In genomic region chr1:236930503-236930902, GRCh38 we compare ENCODE assay signal across 29 cellular contexts.
"Had no signal": no experiment of that assay in that cellular context is flagged by ENCODE, and none has a peak within 500 bp of the region (broad histone marks: within the 10 kb centered on the region; RNA-seq: fewer than 3 reads in every experiment).

No MANE protein-coding gene starts in this region.

- H3K36me3 Mint-ChIP-seq: stimulated activated effector memory CD8-positive, alpha-beta T cell treated with anti-CD3 and anti-CD28 coated beads, Interleukin-12 subunit alpha, Interleukin-12 subunit beta, amount 100 ng/mL, for 72 hours; stimulated activated memory B cell treated with anti-CD40 and anti-IgM and Interleukin-4, amounts not matched to agents 10 μg/mL and 1 μg/mL and 100 μg/mL, for 72 hours; stimulated activated naive B cell treated with anti-CD40 and anti-IgM and Interleukin-4, amounts not matched to agents 10 μg/mL and 1 μg/mL and 100 μg/mL, for 72 hours; type B pancreatic cell had no signal

- H3K27me3 ChIP-seq: stomach, suprapubic skin, testis, thyroid gland, tibial artery, tibial nerve, transverse colon, upper lobe of left lung, uterus, vagina had no signal

- FAIRE-seq: urothelium cell line had no signal

- H3K9me3 Mint-ChIP-seq: stimulated activated effector memory CD8-positive, alpha-beta T cell treated with anti-CD3 and anti-CD28 coated beads, Interleukin-12 subunit alpha, Interleukin-12 subunit beta, amount 100 ng/mL, for 72 hours; type B pancreatic cell had no signal

- ATAC-seq: stimulated activated effector memory CD8-positive, alpha-beta T cell treated with anti-CD3 and anti-CD28 coated beads, Interleukin-12 subunit alpha, Interleukin-12 subunit beta, amount 100 ng/mL, for 72 hours; stimulated activated memory B cell treated with anti-CD40 and anti-IgM and Interleukin-4, amounts not matched to agents 10 μg/mL and 1 μg/mL and 100 μg/mL, for 72 hours; stimulated activated naive B cell treated with anti-CD40 and anti-IgM and Interleukin-4, amounts not matched to agents 10 μg/mL and 1 μg/mL and 100 μg/mL, for 72 hours; stimulated activated naive CD8-positive, alpha-beta T cell treated with anti-CD3 and anti-CD28 coated beads, Interleukin-15, amount 100 ng/mL, for 72 hours; stimulated activated naive CD8-positive, alpha-beta T cell treated with anti-CD3 and anti-CD28 coated beads, Interleukin-15, Interleukin-2, amounts not matched to agents 100 U/mL and 50 U/mL, for 24 hours; upper lobe of right lung had no signal

- H3K27ac ChIP-seq: stomach, suprapubic skin, testis, thoracic aorta, thyroid gland, tibial artery, tibial nerve, transverse colon, upper lobe of left lung, upper lobe of right lung, uterus, vagina had no signal

- H3K9me3 ChIP-seq: testis, thoracic aorta, thyroid gland, tibial artery, tibial nerve, transverse colon, upper lobe of left lung, upper lobe of right lung, uterus, vagina had no signal

- DNase-seq: stimulated activated CD4-positive, alpha-beta T cell treated with anti-CD3 and anti-CD28 coated beads, Interleukin-2, amount 100 ng/mL, for 48 hours; stimulated activated CD4-positive, alpha-beta T cell treated with anti-CD3 and anti-CD28 coated beads, Interleukin-4, amount 100 ng/mL, for 1 hour; stimulated activated CD4-positive, alpha-beta T cell treated with anti-CD3 and anti-CD28 coated beads, Interleukin-4, amount 100 ng/mL, for 24 hours; stimulated activated CD4-positive, alpha-beta T cell treated with anti-CD3 and anti-CD28 coated beads, Interleukin-4, amount 100 ng/mL, for 4 hours; stimulated activated CD8-positive, alpha-beta memory T cell treated with anti-CD3 and anti-CD28 coated beads, Interleukin-4, amount 100 ng/mL, for 48 hours; stimulated activated naive B cell treated with anti-CD40 and anti-IgM and Interleukin-4, amounts not matched to agents 10 μg/mL and 1 μg/mL and 100 μg/mL, for 72 hours; stimulated activated naive CD4-positive, alpha-beta T cell; stimulated activated naive CD4-positive, alpha-beta T cell treated with Interleukin-2 at 50 U/mL for 16 hours; stimulated activated naive CD8-positive, alpha-beta T cell treated with anti-CD3 and anti-CD28 coated beads, Interleukin-15, amount 100 ng/mL, for 72 hours; stimulated activated naive CD8-positive, alpha-beta T cell treated with anti-CD3 and anti-CD28 coated beads, Interleukin-15, Interleukin-2, amounts not matched to agents 100 U/mL and 50 U/mL, for 24 hours; stomach; substantia nigra; testis; thyroid gland; tibial artery; transverse colon; trophoblast cell; upper lobe of left lung; upper lobe of right lung; uterus had no signal

- H3K4me1 Mint-ChIP-seq: stimulated activated effector memory CD8-positive, alpha-beta T cell treated with anti-CD3 and anti-CD28 coated beads, Interleukin-12 subunit alpha, Interleukin-12 subunit beta, amount 100 ng/mL, for 72 hours; stimulated activated memory B cell treated with anti-CD40 and anti-IgM and Interleukin-4, amounts not matched to agents 10 μg/mL and 1 μg/mL and 100 μg/mL, for 72 hours; stimulated activated naive B cell treated with anti-CD40 and anti-IgM and Interleukin-4, amounts not matched to agents 10 μg/mL and 1 μg/mL and 100 μg/mL, for 72 hours; stimulated activated naive CD8-positive, alpha-beta T cell treated with anti-CD3 and anti-CD28 coated beads, Interleukin-15, amount 100 ng/mL, for 72 hours had no signal

- H3K4me3 ChIP-seq: stomach, suprapubic skin, testis, thoracic aorta, thyroid gland, tibial artery, tibial nerve, transverse colon, upper lobe of left lung, upper lobe of right lung, uterus, vagina had no signal

- H3K4me1 ChIP-seq: stomach, suprapubic skin, testis, thyroid gland, tibial artery, tibial nerve, transverse colon, upper lobe of left lung, upper lobe of right lung, uterus, vagina had no signal

- H3K27ac Mint-ChIP-seq: stimulated activated effector memory CD8-positive, alpha-beta T cell treated with anti-CD3 and anti-CD28 coated beads, Interleukin-12 subunit alpha, Interleukin-12 subunit beta, amount 100 ng/mL, for 72 hours; stimulated activated memory B cell treated with anti-CD40 and anti-IgM and Interleukin-4, amounts not matched to agents 10 μg/mL and 1 μg/mL and 100 μg/mL, for 72 hours; stimulated activated naive B cell treated with anti-CD40 and anti-IgM and Interleukin-4, amounts not matched to agents 10 μg/mL and 1 μg/mL and 100 μg/mL, for 72 hours; stimulated activated naive CD8-positive, alpha-beta T cell treated with anti-CD3 and anti-CD28 coated beads, Interleukin-15, amount 100 ng/mL, for 72 hours; stimulated activated naive CD8-positive, alpha-beta T cell treated with anti-CD3 and anti-CD28 coated beads, Interleukin-15, Interleukin-2, amounts not matched to agents 100 ng/mL and 50 ng/mL, for 24 hours; type B pancreatic cell had no signal

- H3K27me3 Mint-ChIP-seq: stimulated activated memory B cell treated with anti-CD40 and anti-IgM and Interleukin-4, amounts not matched to agents 10 μg/mL and 1 μg/mL and 100 μg/mL, for 72 hours had no signal

- H3K36me3 ChIP-seq: stomach, suprapubic skin, thoracic aorta, thyroid gland, tibial artery, tibial nerve, transverse colon, upper lobe of left lung, upper lobe of right lung, uterus, vagina had no signal

- H3K4me3 Mint-ChIP-seq: stimulated activated effector memory CD8-positive, alpha-beta T cell treated with anti-CD3 and anti-CD28 coated beads, Interleukin-12 subunit alpha, Interleukin-12 subunit beta, amount 100 ng/mL, for 72 hours; stimulated activated memory B cell treated with anti-CD40 and anti-IgM and Interleukin-4, amounts not matched to agents 10 μg/mL and 1 μg/mL and 100 μg/mL, for 72 hours; stimulated activated naive B cell treated with anti-CD40 and anti-IgM and Interleukin-4, amounts not matched to agents 10 μg/mL and 1 μg/mL and 100 μg/mL, for 72 hours; stimulated activated naive CD8-positive, alpha-beta T cell treated with anti-CD3 and anti-CD28 coated beads, Interleukin-15, amount 100 ng/mL, for 72 hours; stimulated activated naive CD8-positive, alpha-beta T cell treated with anti-CD3 and anti-CD28 coated beads, Interleukin-15, Interleukin-2, amounts not matched to agents 100 ng/mL and 50 ng/mL, for 24 hours; type B pancreatic cell had no signal
